Comparison of ENCODE assay signal across 12 cellular contexts in genomic region chr12:63400746-63401145, GRCh38.
A peak's percentile ranks its signal among the peaks of the same experiment; 100 is the strongest.
DNase-seq lines count a peak whose midpoint lies in the region; ATAC-seq and TF ChIP-seq lines count a peak whose summit lies in the region.
"Had no signal": no experiment of that assay in that cellular context is flagged by ENCODE, and none has a peak within 500 bp of the region (broad histone marks: within the 10 kb centered on the region; RNA-seq: fewer than 3 reads in every experiment).

No MANE protein-coding gene starts in this region.

- no peaks in the 10 kb centered on the region for H3K36me3 ChIP-seq in thyroid gland
- H3K36me3 ChIP-seq: BLaER1 had no signal

- TF ChIP-seq POLR2A in thyroid gland (IDR thresholded peaks at IDR 0.05) = no peak

- TF ChIP-seq CTCF in Calu3 (IDR thresholded peaks at IDR 0.05; ENCODE audit: unreplicated experiment) = no peak
- TF ChIP-seq CTCF in thyroid gland (IDR thresholded peaks at IDR 0.05) = no peak

- no peaks in the 10 kb centered on the region for H3K9me3 ChIP-seq in thyroid gland

- H3K9me3 Mint-ChIP-seq in Calu3 (ENCODE audit: low read depth, unreplicated experiment) = peaks cover 4% of the 10 kb centered on the region
- H3K9me3 Mint-ChIP-seq: T-helper 2 cell treated with Interferon-gamma antibody and Interleukin-4, amounts not matched to agents 5 μg/mL and 100 μg/mL, for 36 hours had no signal

- intact Hi-C loops in Calu3 (cut with micrococcal nuclease; ENCODE audit: unreplicated experiment) (loop anchor here (5.0 kb wide), 1 partner anchor 38 kb away; no protein-coding TSS in a partner anchor), thyroid gland (cut with DNase I) (no loop called here)

- H3K27me3 ChIP-seq in thyroid gland = no peaks in the 10 kb centered on the region
- H3K27me3 ChIP-seq: BLaER1 had no signal

- CTCF ChIA-PET in Calu3 (lab: Charles Lee) = interaction anchor here (0.5 to 1.7 kb wide), 3 partner anchors 18 to 442 kb away, joined by 3 to 5 read pairs (median 3); no protein-coding TSS in a partner anchor

- no peak for ATAC-seq in GM21360 (IDR thresholded peaks at IDR 0.05; ENCODE audit: unreplicated experiment)
- ATAC-seq: effector memory CD8-positive, alpha-beta T cell had no signal

- no peak overlapping the region for H3K4me3 ChIP-seq in thyroid gland (replicated peaks in 1 of 3)
- H3K4me3 ChIP-seq: BLaER1 had no signal

- H3K27ac ChIP-seq in thyroid gland = no peak overlapping the region
- H3K27ac ChIP-seq: BLaER1 had no signal

- H3K4me3 Mint-ChIP-seq in Calu3 (ENCODE audit: low read depth, unreplicated experiment) = no peak overlapping the region
- H3K4me3 Mint-ChIP-seq: activated naive CD8-positive, alpha-beta T cell; effector memory CD8-positive, alpha-beta T cell; T-helper 2 cell treated with Interferon-gamma antibody and Interleukin-4, amounts not matched to agents 5 μg/mL and 100 μg/mL, for 36 hours had no signal

- no peaks in the 10 kb centered on the region for H3K27me3 Mint-ChIP-seq in Calu3 (ENCODE audit: unreplicated experiment)
- H3K27me3 Mint-ChIP-seq: activated naive CD8-positive, alpha-beta T cell; effector memory CD8-positive, alpha-beta T cell had no signal

- H3K4me1 ChIP-seq in thyroid gland = peaks cover 0 to 3% of the 10 kb centered on the region in 2 donors

- no TSS peak for BruUV-seq in Calu3 (replicated peaks; lab: Mats Ljungman, UMichigan)

- H3K36me3 Mint-ChIP-seq in Calu3 (ENCODE audit: insufficient read depth, unreplicated experiment) = peaks cover 5% of the 10 kb centered on the region
- H3K36me3 Mint-ChIP-seq: activated naive CD8-positive, alpha-beta T cell had no signal

- peaks cover 17% of the 10 kb centered on the region for H3K4me1 Mint-ChIP-seq in Calu3 (ENCODE audit: low read depth, unreplicated experiment)

- H3K27ac Mint-ChIP-seq in Calu3 (ENCODE audit: unreplicated experiment) = peak overlapping the region; percentile 61
- H3K27ac Mint-ChIP-seq: activated naive CD8-positive, alpha-beta T cell; effector memory CD8-positive, alpha-beta T cell; T-helper 2 cell treated with Interferon-gamma antibody and Interleukin-4, amounts not matched to agents 5 μg/mL and 100 μg/mL, for 36 hours had no signal

- WGBS in thyroid gland, 2 donors = 74 to 81% methylated on average over 2 of the region's 2 CpGs

- peak; percentile 61 for DNase-seq in Calu3
- peak; percentile 46 for DNase-seq in NCI-H1105 treated with DMSO at 0.1 percent for 48 hours (lab: John Stamatoyannopoulos, UW)
- peak; percentile 13 for DNase-seq in astrocyte of the hippocampus (ENCODE audit: low read depth, low spot score)
- DNase-seq in left kidney (ENCODE audit: low read depth, low spot score) = peak; percentile 21
- no peak for DNase-seq in thyroid gland
- DNase-seq in inferior parietal cortex (ENCODE audit: extremely low spot score) = no peak
- no peak for DNase-seq in hippocampal formation (lab: John Stamatoyannopoulos, UW)
- DNase-seq: effector memory CD8-positive, alpha-beta T cell had no signal

Comparison
In these comparisons a context has a peak if more than half of its experiments do, and no peak if none do; other contexts are left out.
1. DNase-seq: peak in Calu3 (single experiment), NCI-H1105 treated with DMSO at 0.1 percent for 48 hours (single experiment), astrocyte of the hippocampus (single experiment) and left kidney (single experiment); none in thyroid gland (0 of 2), inferior parietal cortex (single experiment) and hippocampal formation (0 of 2).